Comparison of ENCODE assay signal across 24 cellular contexts in the genomic region with DNA sequence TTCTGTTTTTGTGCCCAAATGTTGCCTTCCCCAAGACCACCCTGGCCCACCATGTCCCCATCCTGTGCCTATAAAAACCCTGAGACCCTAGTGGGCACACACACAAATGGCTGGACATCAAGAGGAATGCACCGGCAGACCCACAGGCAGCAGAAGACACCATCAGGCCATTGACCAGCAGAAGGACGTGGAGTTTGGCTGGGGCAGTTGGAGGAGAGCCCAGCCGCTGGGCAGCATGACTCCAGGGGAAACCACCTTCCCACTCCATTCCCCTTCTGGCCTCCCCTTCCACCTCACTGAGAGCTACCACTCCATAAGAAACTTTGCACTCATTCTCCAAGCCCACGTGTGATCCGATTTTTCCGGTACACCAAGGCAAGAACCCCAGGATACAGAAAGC.
DNase-seq lines count a peak whose midpoint lies in the region; ATAC-seq, FAIRE-seq and TF ChIP-seq lines count a peak whose summit lies in the region.
"Had no signal": no experiment of that assay in that cellular context is flagged by ENCODE, and none has a peak within 500 bp of the region (broad histone marks: within the 10 kb centered on the region; RNA-seq: fewer than 3 reads in every experiment).

No MANE protein-coding gene starts in this region.

- no peak overlapping the region for H3K27ac ChIP-seq in H1 (ENCODE audit: low read depth, low read length)

- H3K56ac ChIP-seq in H1 (replicated peaks; ENCODE audit: insufficient read length, low read depth, low read length), result no peak overlapping the region

- H3K4me1 Mint-ChIP-seq in neural crest cell, result no peaks in the 10 kb centered on the region
- H3K4me1 Mint-ChIP-seq in stimulated activated naive B cell treated with anti-CD40 and anti-IgM and Interleukin-4, amounts not matched to agents 10 μg/mL and 1 μg/mL and 100 μg/mL, for 72 hours, result peaks cover 14 to 36% of the 10 kb centered on the region in 2 donors
- H3K4me1 Mint-ChIP-seq: GM23338 had no signal

- peaks cover 6% of the 10 kb centered on the region for H3K9me3 Mint-ChIP-seq in neural crest cell
- peaks cover 0 to 5% of the 10 kb centered on the region in 2 donors for H3K9me3 Mint-ChIP-seq in stimulated activated naive B cell treated with anti-CD40 and anti-IgM and Interleukin-4, amounts not matched to agents 10 μg/mL and 1 μg/mL and 100 μg/mL, for 72 hours
- H3K9me3 Mint-ChIP-seq: CD8-positive, alpha-beta memory T cell; HFFc6 had no signal

- no peak overlapping the region for H3K4ac ChIP-seq in H1 (replicated peaks; ENCODE audit: insufficient read length, low read depth, low read length)

- no peak for TF ChIP-seq POLR2A in H1 (IDR thresholded peaks at IDR 0.05; ENCODE audit: control extremely low read depth in 1 of 2, low read depth in 2 of 2, low read length in 2 of 2)

- no peak for FAIRE-seq in H1 (lab: Jason Lieb, UNC)
- FAIRE-seq: A204.1, GM12891, HTR-8/SVneo had no signal

- H4K20me1 ChIP-seq in H1 (replicated peaks in 1 of 2; ENCODE audit: control insufficient read depth in 1 of 2, insufficient read depth in 2 of 2, low read length in 2 of 2), result no peaks in the 10 kb centered on the region

- H3K9ac ChIP-seq in H1 (replicated peaks in 1 of 4; ENCODE audit: extremely low read depth in 1 of 4, low read depth in 3 of 4, low read length in 3 of 4), result no peak overlapping the region

- H3K4me3 ChIP-seq in H1 (ENCODE audit: extremely low read depth in 1 of 4, insufficient read depth in 2 of 4, low read depth in 3 of 4, low read length in 4 of 4), result no peak overlapping the region
- H3K4me3 ChIP-seq: GM23338 had no signal

- no peak for TF ChIP-seq RAD21 in H1 (IDR thresholded peaks at IDR 0.05 in 1 of 2, conservative IDR thresholded peaks at IDR 0.05 in 1 of 2; ENCODE audit: low read depth in 2 of 2, low read length in 2 of 2)

- H2BK12ac ChIP-seq in H1 (ENCODE audit: low read depth, low read length), result no peak overlapping the region

- H3K4me3 Mint-ChIP-seq in neural crest cell, result no peak overlapping the region
- no peak overlapping the region for H3K4me3 Mint-ChIP-seq in stimulated activated naive B cell treated with anti-CD40 and anti-IgM and Interleukin-4, amounts not matched to agents 10 μg/mL and 1 μg/mL and 100 μg/mL, for 72 hours
- H3K4me3 Mint-ChIP-seq: CD4-positive, CD25-positive, alpha-beta regulatory T cell; CD8-positive, alpha-beta memory T cell; GM23338; HFFc6; IgD-negative memory B cell had no signal

- 96% methylated on average over 6 of the region's 6 CpGs; no CpG with 5 or more reads in 1 of the 2 experiments for WGBS in H1 (ENCODE audit: extremely low coverage in 1 of 2, insufficient coverage in 1 of 2, insufficient read length in 1 of 2, insufficient replicate concordance in 2 of 2, low coverage in 1 of 2, low lambda C conversion rate in 2 of 2, missing lambda C conversion rate in 1 of 2), 2 experiments

- no peaks in the 10 kb centered on the region for H3K27me3 ChIP-seq in H1 (replicated peaks in 1 of 4; ENCODE audit: control insufficient read depth in 3 of 4, extremely low read depth in 1 of 4, insufficient read depth in 3 of 4, low read length in 3 of 4)
- H3K27me3 ChIP-seq: BE2C had no signal

- H3K23ac ChIP-seq in H1 (ENCODE audit: insufficient read length), result no peak overlapping the region

- no peak overlapping the region for H3K14ac ChIP-seq in H1 (ENCODE audit: insufficient read length)

- CTCF ChIA-PET in H1 (lab: Charles Lee; ENCODE audit: partially characterized antibody), result interaction anchor here (0.6 to 1.4 kb wide), 3 partner anchors 13 to 56 kb away, joined by 3 to 4 read pairs (median 4); no protein-coding TSS in a partner anchor

- H2BK15ac ChIP-seq in H1 (ENCODE audit: low read length), result no peak overlapping the region

- no peak overlapping the region for H2BK5ac ChIP-seq in H1 (ENCODE audit: low read depth, low read length)

- no peak overlapping the region for H2AFZ ChIP-seq in H1 (ENCODE audit: low read length)
- H2AFZ ChIP-seq: GM23338 had no signal

- H3K18ac ChIP-seq in H1 (ENCODE audit: extremely low read depth, low read length), result no peak overlapping the region

- H2BK120ac ChIP-seq in H1 (replicated peaks; ENCODE audit: low read depth, low read length), result no peak overlapping the region

- POLR2A ChIA-PET in H1 (lab: Charles Lee; ENCODE audit: partially characterized antibody), result no interaction called here

- H3K36me3 Mint-ChIP-seq in neural crest cell (ENCODE audit: low read depth), result no peaks in the 10 kb centered on the region
- H3K36me3 Mint-ChIP-seq in stimulated activated naive B cell treated with anti-CD40 and anti-IgM and Interleukin-4, amounts not matched to agents 10 μg/mL and 1 μg/mL and 100 μg/mL, for 72 hours, result peaks cover 12 to 25% of the 10 kb centered on the region in 2 donors

- no peak overlapping the region for H2BK20ac ChIP-seq in H1 (ENCODE audit: low read length)

- H3K79me1 ChIP-seq in H1 (ENCODE audit: low read depth, low read length), result no peaks in the 10 kb centered on the region

- TF ChIP-seq EP300 in H1 (IDR thresholded peaks at IDR 0.05; ENCODE audit: borderline replicate concordance in 1 of 2, low read depth in 2 of 2, low read length in 2 of 2), result no peak

- H4K8ac ChIP-seq in H1 (ENCODE audit: extremely low read depth, insufficient read depth, low read length), result no peak overlapping the region

- no peaks in the 10 kb centered on the region for H3K79me2 ChIP-seq in H1 (ENCODE audit: control insufficient read depth in 1 of 2, insufficient read depth in 2 of 2, low read length in 2 of 2)

- DNase-seq in H1 (ENCODE audit: low read depth in 1 of 2, low spot score in 2 of 2) (no peak), left lobe of liver (ENCODE audit: low spot score) (peak; percentile 83), neural crest cell (ENCODE audit: low read depth, low spot score) (no peak), GM03348 (ENCODE audit: low spot score) (no peak), NOMO-1 treated with DMSO at 0.1 percent for 48 hours (lab: John Stamatoyannopoulos, UW; ENCODE audit: unreplicated experiment) (no peak)
- DNase-seq in stimulated activated naive B cell treated with anti-CD40 and anti-IgM and Interleukin-4, amounts not matched to agents 10 μg/mL and 1 μg/mL and 100 μg/mL, for 72 hours, result no peak
- DNase-seq: ACHN; BE2C; C1 segment of cervical spinal cord; CD4-positive, CD25-positive, alpha-beta regulatory T cell; CD8-positive, alpha-beta memory T cell; COR-L47; DMS53; DND-41; EL; H7; HFFc6 had no signal

- TF ChIP-seq CTCF in H1 (IDR thresholded peaks at IDR 0.05; ENCODE audit: control extremely low read depth in 1 of 3, insufficient read depth in 1 of 3, low read depth in 1 of 3, low read length in 3 of 3) (no peak), neural crest cell (conservative IDR thresholded peaks at IDR 0.05) (no peak)

- no peaks in the 10 kb centered on the region for H3K27me3 Mint-ChIP-seq in neural crest cell (ENCODE audit: low read depth)
- H3K27me3 Mint-ChIP-seq in stimulated activated naive B cell treated with anti-CD40 and anti-IgM and Interleukin-4, amounts not matched to agents 10 μg/mL and 1 μg/mL and 100 μg/mL, for 72 hours, result no peaks in the 10 kb centered on the region
- H3K27me3 Mint-ChIP-seq: CD4-positive, CD25-positive, alpha-beta regulatory T cell; CD8-positive, alpha-beta memory T cell; IgD-negative memory B cell had no signal

- no peaks in the 10 kb centered on the region for H3K36me3 ChIP-seq in H1 (ENCODE audit: control insufficient read depth in 2 of 4, insufficient read depth in 4 of 4, low read length in 3 of 4)
- H3K36me3 ChIP-seq: BE2C had no signal

- H2AK5ac ChIP-seq in H1 (ENCODE audit: low read depth, low read length), result 0 out of 2 replicates have a peak overlapping the region, but pooled peaks have one; percentile 39

- H4K5ac ChIP-seq in H1 (ENCODE audit: insufficient read length, low read depth, low read length), result no peak overlapping the region

- H4K91ac ChIP-seq in H1 (replicated peaks; ENCODE audit: insufficient read length, low read length), result no peak overlapping the region

- peak overlapping the region; percentile 47 for H3K27ac Mint-ChIP-seq in neural crest cell (ENCODE audit: unreplicated experiment)
- peak overlapping the region; percentile 51 for H3K27ac Mint-ChIP-seq in stimulated activated naive B cell treated with anti-CD40 and anti-IgM and Interleukin-4, amounts not matched to agents 10 μg/mL and 1 μg/mL and 100 μg/mL, for 72 hours
- H3K27ac Mint-ChIP-seq: CD8-positive, alpha-beta memory T cell; GM23338; HFFc6 had no signal

- H3K23me2 ChIP-seq in H1 (ENCODE audit: low read depth, low read length), result peaks cover 3% of the 10 kb centered on the region; the same call in 1 of the 2 replicates

- ATAC-seq in left lobe of liver (peak; percentile 97), HG02571 (IDR thresholded peaks at IDR 0.05; ENCODE audit: unreplicated experiment) (no peak)
- ATAC-seq in stimulated activated naive B cell treated with anti-CD40 and anti-IgM and Interleukin-4, amounts not matched to agents 10 μg/mL and 1 μg/mL and 100 μg/mL, for 72 hours (replicated peaks), result no peak
- ATAC-seq: GM23338, HCT116 had no signal

- no peak overlapping the region for H3K4me2 ChIP-seq in H1 (ENCODE audit: insufficient read depth in 1 of 2, low read depth in 2 of 2, low read length in 2 of 2)
- H3K4me2 ChIP-seq: GM23338 had no signal

- no peaks in the 10 kb centered on the region for H3K4me1 ChIP-seq in H1 (replicated peaks in 1 of 4; ENCODE audit: control insufficient read depth in 3 of 4, insufficient read depth in 4 of 4, low read length in 3 of 4)
- H3K4me1 ChIP-seq: BE2C had no signal

- no peaks in the 10 kb centered on the region for H3K9me3 ChIP-seq in H1 (ENCODE audit: insufficient read depth in 2 of 2, low read depth in 1 of 2, low read length in 1 of 2)
- H3K9me3 ChIP-seq: BE2C had no signal

TF ChIP-seq in H1, 55 proteins besides CTCF, POLR2A, EP300 and RAD21:
- TF ChIP-seq CTBP2 (IDR thresholded peaks at IDR 0.05; ENCODE audit: borderline replicate concordance, insufficient read depth, insufficient read length, low read length) (no peak), JUND (IDR thresholded peaks at IDR 0.05; ENCODE audit: low read length) (no peak)
- TF ChIP-seq, protein P1, sequence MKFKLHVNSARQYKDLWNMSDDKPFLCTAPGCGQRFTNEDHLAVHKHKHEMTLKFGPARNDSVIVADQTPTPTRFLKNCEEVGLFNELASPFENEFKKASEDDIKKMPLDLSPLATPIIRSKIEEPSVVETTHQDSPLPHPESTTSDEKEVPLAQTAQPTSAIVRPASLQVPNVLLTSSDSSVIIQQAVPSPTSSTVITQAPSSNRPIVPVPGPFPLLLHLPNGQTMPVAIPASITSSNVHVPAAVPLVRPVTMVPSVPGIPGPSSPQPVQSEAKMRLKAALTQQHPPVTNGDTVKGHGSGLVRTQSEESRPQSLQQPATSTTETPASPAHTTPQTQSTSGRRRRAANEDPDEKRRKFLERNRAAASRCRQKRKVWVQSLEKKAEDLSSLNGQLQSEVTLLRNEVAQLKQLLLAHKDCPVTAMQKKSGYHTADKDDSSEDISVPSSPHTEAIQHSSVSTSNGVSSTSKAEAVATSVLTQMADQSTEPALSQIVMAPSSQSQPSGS (IDR thresholded peaks at IDR 0.05; ENCODE audit: low read length), result no peak
